In genomic region chr5:36150676-36151433, GRCh38 we compare ENCODE assay signal across 8 cellular contexts. TPM values are rescaled to one million over a fixed set of nuclear protein-coding genes. Genes with fewer than 3 reads are reported as not detected.
DNase-seq lines count a peak whose midpoint lies in the region; ATAC-seq, FAIRE-seq and TF ChIP-seq lines count a peak whose summit lies in the region.

No MANE protein-coding gene starts in this region.

- H3K27ac ChIP-seq in BLaER1 treated with 17β-estradiol and CSF1 and Interleukin-3, amounts not matched to agents 10 nM and 100 nM, result peak overlapping the region; percentile 77 to 90 (median 84)
- H3K27ac ChIP-seq in pancreas, result peak overlapping the region; percentile 70 to 83 (median 79)

- H3K36me3 Mint-ChIP-seq in activated naive CD4-positive, alpha-beta T cell treated with anti-CD3 and anti-CD28 coated beads, Interleukin-2, amount 10 ng/mL, durations not matched to agents 7 days and 5 days, result peaks cover 41% of the 10 kb centered on the region

- peaks cover 0 to 5% (median 0%) of the 10 kb centered on the region in 11 experiments; a peak in 2 of 22 replicates for H4K20me1 ChIP-seq in BLaER1 treated with 17β-estradiol and CSF1 and Interleukin-3, amounts not matched to agents 10 nM and 100 nM

- H3K36me3 ChIP-seq in BLaER1 treated with 17β-estradiol and CSF1 and Interleukin-3, amounts not matched to agents 10 nM and 100 nM, result peaks cover 13 to 30% (median 25%) of the 10 kb centered on the region in 11 experiments
- no peaks in the 10 kb centered on the region for H3K36me3 ChIP-seq in pancreas

- H3K4me3 ChIP-seq in BLaER1 treated with 17β-estradiol and CSF1 and Interleukin-3, amounts not matched to agents 10 nM and 100 nM, result peak overlapping the region; percentile 90 to 100 (median 96)
- peak overlapping the region; percentile 79 to 98 (median 88) for H3K4me3 ChIP-seq in pancreas

- H3K4me1 Mint-ChIP-seq in activated naive CD4-positive, alpha-beta T cell treated with anti-CD3 and anti-CD28 coated beads, Interleukin-2, amount 10 ng/mL, durations not matched to agents 7 days and 5 days, result peaks cover 63% of the 10 kb centered on the region

- H3K4me1 ChIP-seq in BLaER1 treated with 17β-estradiol and CSF1 and Interleukin-3, amounts not matched to agents 10 nM and 100 nM, result peaks cover 30 to 46% (median 37%) of the 10 kb centered on the region in 10 experiments
- H3K4me1 ChIP-seq in pancreas, result peaks cover 4 to 16% (median 8%) of the 10 kb centered on the region in 3 donors

- no peaks in the 10 kb centered on the region for H3K9me3 ChIP-seq in BLaER1 treated with 17β-estradiol and CSF1 and Interleukin-3, amounts not matched to agents 10 nM and 100 nM (replicated peaks in 1 of 11)
- no peaks in the 10 kb centered on the region for H3K9me3 ChIP-seq in pancreas

- peak overlapping the region; percentile 93 for H3K27ac Mint-ChIP-seq in activated naive CD4-positive, alpha-beta T cell treated with anti-CD3 and anti-CD28 coated beads, Interleukin-2, amount 10 ng/mL, durations not matched to agents 7 days and 5 days

- CTCF ChIA-PET in activated naive CD4-positive, alpha-beta T cell treated with anti-CD3 and anti-CD28 coated beads, Interleukin-2, amount 10 ng/mL, durations not matched to agents 7 days and 5 days (lab: Charles Lee), result interaction anchor here (1.7 to 1.9 kb wide), 2 partner anchors 72 to 91 kb away, joined by 5 to 7 read pairs; partner anchors contain the start of gene NADK2

- H3K9ac ChIP-seq in BLaER1 treated with 17β-estradiol and CSF1 and Interleukin-3, amounts not matched to agents 10 nM and 100 nM, result peak overlapping the region; percentile 86 to 93 (median 90)

- intact Hi-C loops in pancreas (cut with DNase I), result no loop called here

- no peaks in the 10 kb centered on the region for H3K9me3 Mint-ChIP-seq in activated naive CD4-positive, alpha-beta T cell treated with anti-CD3 and anti-CD28 coated beads, Interleukin-2, amount 10 ng/mL, durations not matched to agents 7 days and 5 days

- no peaks in the 10 kb centered on the region for H3K27me3 Mint-ChIP-seq in activated naive CD4-positive, alpha-beta T cell treated with anti-CD3 and anti-CD28 coated beads, Interleukin-2, amount 10 ng/mL, durations not matched to agents 7 days and 5 days

- WGBS in pancreas, 2 donors, result 2% methylated on average over 23 of the region's 23 CpGs

- TF ChIP-seq CTCF in pancreas (IDR thresholded peaks at IDR 0.05), result no peak

- ATAC-seq in GM21360 (IDR thresholded peaks at IDR 0.05; ENCODE audit: unreplicated experiment) (peak; percentile 35), pancreas (peak; percentile 22 to 44 (median 30))

- FAIRE-seq in RCC 7860 (lab: Jason Lieb, UNC) (no peak), pancreas (lab: Jason Lieb, UNC) (no peak)

- H3K4me2 ChIP-seq in BLaER1 treated with 17β-estradiol and CSF1 and Interleukin-3, amounts not matched to agents 10 nM and 100 nM, result peak overlapping the region; percentile 71 to 93 (median 85)

- DNase-seq in HuH-7 (ENCODE audit: low spot score), result peak; percentile 67
- peak; percentile 39 for DNase-seq in RCC 7860 (ENCODE audit: low spot score)
- DNase-seq in activated naive CD4-positive, alpha-beta T cell treated with anti-CD3 and anti-CD28 coated beads, Interleukin-2, amount 10 ng/mL, durations not matched to agents 7 days and 5 days, result peak; percentile 75
- peak; percentile 13 for DNase-seq in germinal center (ENCODE audit: low spot score)
- DNase-seq in pancreas, result peak in 4 of 6 donors; percentile 24 to 31 (median 27)
- no peak for DNase-seq in NK-92 (lab: John Stamatoyannopoulos, UW; ENCODE audit: unreplicated experiment)

- peak overlapping the region; percentile 94 for H3K4me3 Mint-ChIP-seq in activated naive CD4-positive, alpha-beta T cell treated with anti-CD3 and anti-CD28 coated beads, Interleukin-2, amount 10 ng/mL, durations not matched to agents 7 days and 5 days

- H3K27me3 ChIP-seq in BLaER1 treated with 17β-estradiol and CSF1 and Interleukin-3, amounts not matched to agents 10 nM and 100 nM, result no peaks in the 10 kb centered on the region
- H3K27me3 ChIP-seq in pancreas, result no peaks in the 10 kb centered on the region

RNA-seq across cellular contexts. Expression of gene LMBRD2, which starts 0.8 kb away (rescaled TPM):
- 1 to 10 TPM; 5.1 to 8.3 (median 6.9) TPM for total RNA-seq in pancreas
- 1 to 10 TPM; 1.0 to 4.6 TPM for polyA plus RNA-seq in pancreas

RNA-seq across cellular contexts. Expression of gene SKP2, which starts 1.1 kb away (rescaled TPM):
- 1 to 10 TPM; 2.0 to 8.7 (median 5.0) TPM for total RNA-seq in pancreas
- 1 to 10 TPM; 1.5 to 2.3 TPM for polyA plus RNA-seq in pancreas
